Comparison of ENCODE assay signal across 1 cellular context in genomic region chr22:46362221-46362933, GRCh38.
TF ChIP-seq lines count a peak whose summit lies in the region.

No MANE protein-coding gene starts in this region.

TF ChIP-seq in liver, 16 proteins besides CTCF, POLR2A, EP300 and RAD21 (continued from another document):
- TF ChIP-seq MAX (IDR thresholded peaks at IDR 0.05) = no peak
- TF ChIP-seq YY1 (IDR thresholded peaks at IDR 0.05) = no peak
- no peak for TF ChIP-seq FOXA1 (IDR thresholded peaks at IDR 0.05)
